In genomic region chr2:5520352-5520996, GRCh38 we compare ENCODE assay signal across 14 cellular contexts.
DNase-seq lines count a peak whose midpoint lies in the region; ATAC-seq and TF ChIP-seq lines count a peak whose summit lies in the region.
"Had no signal": no experiment of that assay in that cellular context is flagged by ENCODE, and none has a peak within 500 bp of the region (broad histone marks: within the 10 kb centered on the region; RNA-seq: fewer than 3 reads in every experiment).

No MANE protein-coding gene starts in this region.

- H3K9me3 Mint-ChIP-seq in GM23338, result peaks cover 25% of the 10 kb centered on the region
- H3K9me3 Mint-ChIP-seq: activated naive CD4-positive, alpha-beta T cell treated with anti-CD3 and anti-CD28 coated beads for 36 hours; nephron had no signal

- H3K4me1 ChIP-seq in GM23338 (ENCODE audit: insufficient read depth), result no peaks in the 10 kb centered on the region
- H3K4me1 ChIP-seq in SJCRH30, result peaks cover 13% of the 10 kb centered on the region
- H3K4me1 ChIP-seq in left ventricle myocardium inferior, result peaks cover 34% of the 10 kb centered on the region

- intact Hi-C loops in left ventricle myocardium inferior (cut with micrococcal nuclease), result no loop called here

- no peaks in the 10 kb centered on the region for H4K20me1 ChIP-seq in GM23338 (replicated peaks; ENCODE audit: insufficient read depth)

- H3K4me3 Mint-ChIP-seq in GM23338, result no peak overlapping the region
- H3K4me3 Mint-ChIP-seq: activated naive CD4-positive, alpha-beta T cell treated with anti-CD3 and anti-CD28 coated beads for 36 hours; nephron had no signal

- H3K27ac ChIP-seq in GM23338 (ENCODE audit: low read depth) (no peak overlapping the region), SJCRH30 (no peak overlapping the region), left ventricle myocardium inferior (replicated peaks) (peak overlapping the region; percentile 85)
- H3K27ac ChIP-seq: KMS-11 had no signal

- H3K27me3 Mint-ChIP-seq in GM23338 (ENCODE audit: insufficient read depth, low read depth, poor library complexity), result no peaks in the 10 kb centered on the region

- no peak overlapping the region for H3K4me3 ChIP-seq in GM23338
- H3K4me3 ChIP-seq in SJCRH30, result peak overlapping the region; percentile 22
- H3K4me3 ChIP-seq in left ventricle myocardium inferior, result no peak overlapping the region

- H3K9me2 ChIP-seq in GM23338 (ENCODE audit: insufficient read depth), result no peaks in the 10 kb centered on the region

- H3F3A ChIP-seq in GM23338 (replicated peaks; ENCODE audit: low read depth), result no peaks in the 10 kb centered on the region

- H3K79me2 ChIP-seq in GM23338 (replicated peaks; ENCODE audit: insufficient read depth), result no peaks in the 10 kb centered on the region

- TF ChIP-seq CTCF in GM23338 (conservative IDR thresholded peaks at IDR 0.05; ENCODE audit: low read depth in 2 of 2), result no peak
- TF ChIP-seq CTCF in left ventricle myocardium inferior (IDR thresholded peaks at IDR 0.05; ENCODE audit: borderline replicate concordance), result no peak

- H3K36me3 Mint-ChIP-seq in GM23338 (ENCODE audit: low read depth), result no peaks in the 10 kb centered on the region

- no peaks in the 10 kb centered on the region for H3K4me1 Mint-ChIP-seq in GM23338
- H3K4me1 Mint-ChIP-seq: nephron had no signal

- H2AFZ ChIP-seq in GM23338, result peak overlapping the region; percentile 74; the same call in 1 of the 2 replicates

- no peak for DNase-seq in GM23338 (ENCODE audit: low spot score)
- peak; percentile 40 to 69 for DNase-seq in SJCRH30
- peak; percentile 32 for DNase-seq in left ventricle myocardium inferior
- peak; percentile 38 for DNase-seq in renal cortical epithelial cell (ENCODE audit: low read depth)
- no peak for DNase-seq in NOMO-1 treated with dmso at 0.1 percent for 144 hours (lab: John Stamatoyannopoulos, UW; ENCODE audit: unreplicated experiment)
- no peak for DNase-seq in NOMO-1 (lab: John Stamatoyannopoulos, UW; ENCODE audit: unreplicated experiment in 2 of 2)
- DNase-seq: activated naive CD4-positive, alpha-beta T cell treated with anti-CD3 and anti-CD28 coated beads for 36 hours; GF-D8; NCI-H2029 treated with DMSO at 0.1 percent for 48 hours; OCI-M1 had no signal

- H3K9me3 ChIP-seq in SJCRH30 (replicated peaks) (no peaks in the 10 kb centered on the region), left ventricle myocardium inferior (replicated peaks) (no peaks in the 10 kb centered on the region)

- H3K27ac Mint-ChIP-seq in GM23338, result no peak overlapping the region
- H3K27ac Mint-ChIP-seq: activated naive CD4-positive, alpha-beta T cell treated with anti-CD3 and anti-CD28 coated beads for 36 hours; nephron had no signal

- H3K36me3 ChIP-seq in GM23338 (ENCODE audit: insufficient read depth), result no peaks in the 10 kb centered on the region
- no peaks in the 10 kb centered on the region for H3K36me3 ChIP-seq in SJCRH30
- no peaks in the 10 kb centered on the region for H3K36me3 ChIP-seq in left ventricle myocardium inferior

- H3K27me3 ChIP-seq in GM23338 (ENCODE audit: insufficient read depth) (no peaks in the 10 kb centered on the region), SJCRH30 (no peaks in the 10 kb centered on the region), left ventricle myocardium inferior (ENCODE audit: low read depth) (no peaks in the 10 kb centered on the region)

- ATAC-seq in GM23338, result no peak
- no peak for ATAC-seq in GM19035 (IDR thresholded peaks at IDR 0.05; ENCODE audit: unreplicated experiment)
- ATAC-seq in HG02678 (IDR thresholded peaks at IDR 0.05; ENCODE audit: unreplicated experiment), result no peak

- H3K4me2 ChIP-seq in GM23338, result no peak overlapping the region
- H3K4me2 ChIP-seq: KMS-11 had no signal

TF ChIP-seq in GM23338, 12 proteins besides CTCF, POLR2A, EP300 and RAD21:
- TF ChIP-seq STAT1 (IDR thresholded peaks at IDR 0.05; ENCODE audit: unreplicated experiment) (no peak), ZNF331 (CRISPR knock-in tag; IDR thresholded peaks at IDR 0.05; ENCODE audit: low read depth) (no peak), CREB1 (CRISPR knock-in tag; IDR thresholded peaks at IDR 0.05; ENCODE audit: low read depth) (no peak)

Comparison
In these comparisons a context has a peak if more than half of its experiments do, and no peak if none do; other contexts are left out.
1. DNase-seq: peak in SJCRH30 (2 of 2), left ventricle myocardium inferior (single experiment) and renal cortical epithelial cell (single experiment); none in GM23338 (single experiment), NOMO-1 treated with dmso at 0.1 percent for 144 hours (single experiment) and NOMO-1 (0 of 2).